Comparison of ENCODE assay signal across 6 cellular contexts in the genomic region with DNA sequence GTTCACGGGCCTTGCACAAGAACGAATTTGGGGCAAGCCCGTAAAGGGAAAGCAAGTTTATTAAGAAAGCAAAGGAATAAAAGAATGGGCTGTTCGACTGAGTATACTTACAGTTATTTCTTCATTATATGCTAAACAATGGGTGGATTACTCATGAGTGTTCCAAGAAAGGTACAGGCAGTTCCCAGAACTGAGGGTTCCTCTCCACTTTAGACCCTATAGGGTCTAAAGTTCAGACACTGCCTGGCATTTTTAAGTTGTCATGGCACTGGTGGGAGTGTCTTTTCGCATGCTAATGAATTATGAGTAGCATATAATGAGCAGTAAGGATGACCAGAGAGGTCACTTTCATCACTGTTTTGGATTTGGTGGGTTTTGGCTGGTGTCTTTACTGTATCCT. TPM values are rescaled to one million over a fixed set of nuclear protein-coding genes. Genes with fewer than 3 reads are reported as not detected.
"Had no signal": no experiment of that assay in that cellular context is flagged by ENCODE, and none has a peak within 500 bp of the region (broad histone marks: within the 10 kb centered on the region; RNA-seq: fewer than 3 reads in every experiment).

No MANE protein-coding gene starts in this region.

RNA-seq across cellular contexts. Expression of gene ARHGEF35, which starts 9.7 kb away (rescaled TPM):
- total RNA-seq: MCF 10A, OCI-LY7, SJCRH30 had no signal

RNA-seq across cellular contexts. Expression of gene CTAGE4, which starts 22.0 kb away (rescaled TPM):
- total RNA-seq: LHCN-M2, OCI-LY7, SJCRH30 had no signal

RNA-seq across cellular contexts. Expression of gene OR2A42, which starts 34.1 kb away (rescaled TPM):
- total RNA-seq: HT-29, LHCN-M2, MCF 10A, OCI-LY7, Right ventricle myocardium inferior, SJCRH30 had no signal

RNA-seq across cellular contexts. Expression of gene OR2A7, which starts 59.3 kb away (rescaled TPM):
- total RNA-seq: LHCN-M2, OCI-LY7, SJCRH30 had no signal
